Comparison of ENCODE assay signal across 26 cellular contexts in genomic region chr3:165446555-165446954, GRCh38.
"Had no signal": no experiment of that assay in that cellular context is flagged by ENCODE, and none has a peak within 500 bp of the region (broad histone marks: within the 10 kb centered on the region; RNA-seq: fewer than 3 reads in every experiment).

No MANE protein-coding gene starts in this region.

- H3K27ac Mint-ChIP-seq: activated CD4-positive, alpha-beta memory T cell treated with anti-CD3 and anti-CD28 coated beads for 36 hours; activated naive CD4-positive, alpha-beta T cell treated with anti-CD3 and anti-CD28 coated beads for 36 hours; activated naive CD8-positive, alpha-beta T cell treated with anti-CD3 and anti-CD28 coated beads, Interleukin-2, amount 10 ng/mL, durations not matched to agents 7 days and 5 days; effector memory CD8-positive, alpha-beta T cell; natural killer cell; type B pancreatic cell had no signal

- H3K27me3 ChIP-seq: colonic mucosa, esophagus muscularis mucosa, hepatocyte, left lung, right atrium auricular region, spleen, testis had no signal

- H3K4me3 Mint-ChIP-seq: activated CD4-positive, alpha-beta memory T cell treated with anti-CD3 and anti-CD28 coated beads for 36 hours; activated naive CD4-positive, alpha-beta T cell treated with anti-CD3 and anti-CD28 coated beads for 36 hours; activated naive CD8-positive, alpha-beta T cell treated with anti-CD3 and anti-CD28 coated beads, Interleukin-2, amount 10 ng/mL, durations not matched to agents 7 days and 5 days; effector memory CD8-positive, alpha-beta T cell; natural killer cell; type B pancreatic cell had no signal

- H3K4me1 ChIP-seq: colonic mucosa, esophagus muscularis mucosa, left lung, prostate gland, right atrium auricular region, spleen, testis had no signal

- H3K9me3 ChIP-seq: colonic mucosa, esophagus muscularis mucosa, prostate gland, testis had no signal

- DNase-seq: activated CD4-positive, alpha-beta memory T cell treated with anti-CD3 and anti-CD28 coated beads for 36 hours; activated CD4-positive, alpha-beta T cell treated with anti-CD3 and anti-CD28 coated beads for 4 hours; activated CD4-positive, CD25-positive, alpha-beta regulatory T cell; activated effector memory CD4-positive, alpha-beta T cell treated with Interleukin-2 at 50 U/mL for 16 hours; activated naive CD4-positive, alpha-beta T cell treated with anti-CD3 and anti-CD28 coated beads for 36 hours; activated naive CD8-positive, alpha-beta T cell treated with anti-CD3 and anti-CD28 coated beads, Interleukin-2, amount 10 ng/mL, durations not matched to agents 7 days and 5 days; activated T-cell treated with anti-CD3 and anti-CD28 coated beads, Interleukin-2, amount 50 U/mL, for 48 hours; amniotic stem cell; colonic mucosa; dorsolateral prefrontal cortex; effector memory CD8-positive, alpha-beta T cell; glutamatergic neuron; kidney glomerular epithelial cell; left lung; midbrain; natural killer cell; spleen; stimulated activated CD4-positive, alpha-beta T cell treated with anti-CD3 and anti-CD28 coated beads, Interleukin-4, amount 100 ng/mL, for 1 hour; stimulated activated naive CD4-positive, alpha-beta T cell; testis had no signal

- H3K27me3 Mint-ChIP-seq: activated CD4-positive, alpha-beta memory T cell treated with anti-CD3 and anti-CD28 coated beads for 36 hours; activated naive CD8-positive, alpha-beta T cell treated with anti-CD3 and anti-CD28 coated beads, Interleukin-2, amount 10 ng/mL, durations not matched to agents 7 days and 5 days; effector memory CD8-positive, alpha-beta T cell; type B pancreatic cell had no signal

- H3K79me2 ChIP-seq: hepatocyte had no signal

- H3K36me3 Mint-ChIP-seq: activated CD4-positive, alpha-beta memory T cell treated with anti-CD3 and anti-CD28 coated beads for 36 hours; activated naive CD8-positive, alpha-beta T cell treated with anti-CD3 and anti-CD28 coated beads, Interleukin-2, amount 10 ng/mL, durations not matched to agents 7 days and 5 days; type B pancreatic cell had no signal

- H3K36me3 ChIP-seq: colonic mucosa, esophagus muscularis mucosa, left lung, prostate gland, right atrium auricular region, spleen had no signal

- H3K9me3 Mint-ChIP-seq: type B pancreatic cell had no signal

- H3K4me1 Mint-ChIP-seq: activated naive CD8-positive, alpha-beta T cell treated with anti-CD3 and anti-CD28 coated beads, Interleukin-2, amount 10 ng/mL, durations not matched to agents 7 days and 5 days; natural killer cell had no signal

- H2AFZ ChIP-seq: hepatocyte had no signal

- H3K4me3 ChIP-seq: colonic mucosa, dorsolateral prefrontal cortex, esophagus muscularis mucosa, hepatocyte, left lung, lung, prostate gland, right atrium auricular region, spleen, testis had no signal

- H3K4me2 ChIP-seq: hepatocyte had no signal

- H3K27ac ChIP-seq: colonic mucosa, dorsolateral prefrontal cortex, esophagus muscularis mucosa, hepatocyte, left lung, prostate gland, right atrium auricular region, spleen, testis had no signal
